ENCODE assay signal across 12 cellular contexts in the genomic region with DNA sequence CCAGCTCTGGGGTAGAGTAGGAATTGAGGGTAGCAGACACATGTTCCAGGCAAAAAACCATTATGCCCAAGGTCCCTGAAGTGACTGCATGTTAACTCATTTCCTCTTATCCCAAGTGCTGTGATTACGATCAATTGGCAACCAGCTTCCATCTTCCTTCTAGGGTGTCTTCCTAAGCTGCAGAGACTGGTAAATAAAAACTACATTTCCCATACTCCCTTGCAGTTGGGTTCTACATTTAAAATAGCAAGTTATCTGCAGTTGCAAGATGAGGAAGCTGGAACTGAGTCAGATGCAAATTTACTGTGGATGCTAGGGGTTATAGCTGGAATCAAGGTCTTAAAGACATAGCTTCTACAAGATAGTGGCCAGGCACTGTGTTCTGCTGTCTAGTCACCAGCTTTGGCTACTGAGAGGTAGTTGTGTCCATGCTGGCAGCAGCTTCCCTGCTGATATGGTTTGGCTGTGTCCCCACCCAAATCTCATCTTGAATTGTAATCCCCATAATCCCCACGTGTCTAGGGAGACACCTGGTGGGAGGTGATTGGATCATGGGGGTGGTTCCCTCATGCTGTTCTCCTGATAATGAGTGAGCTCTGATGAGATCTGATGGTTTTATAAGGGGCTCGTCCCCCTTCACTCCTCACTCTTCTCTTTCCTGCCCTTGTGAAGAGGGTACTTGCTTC. TPM values are rescaled to one million over a fixed set of nuclear protein-coding genes. Genes with fewer than 3 reads are reported as not detected.
DNase-seq lines count a peak whose midpoint lies in the region; ATAC-seq and TF ChIP-seq lines count a peak whose summit lies in the region.
"Had no signal": no experiment of that assay in that cellular context is flagged by ENCODE, and none has a peak within 500 bp of the region (broad histone marks: within the 10 kb centered on the region; RNA-seq: fewer than 3 reads in every experiment).

No MANE protein-coding gene starts in this region.

- H3K9me3 Mint-ChIP-seq in stimulated activated memory B cell treated with anti-CD40 and anti-IgM and Interleukin-4, amounts not matched to agents 10 μg/mL and 1 μg/mL and 100 μg/mL, for 72 hours = no peaks in the 10 kb centered on the region
- H3K9me3 Mint-ChIP-seq in activated T-cell treated with anti-CD3 and anti-CD28 coated beads, Interleukin-2, amount 50 U/mL, for 72 hours = no peaks in the 10 kb centered on the region

- TF ChIP-seq CTCF in mammary epithelial cell (conservative IDR thresholded peaks at IDR 0.05 in 1 of 2, IDR thresholded peaks at IDR 0.05 in 1 of 2; ENCODE audit: extremely low read depth in 1 of 2, insufficient read depth in 1 of 2, low read depth in 1 of 2, low read length in 2 of 2) (no peak), breast epithelium (IDR thresholded peaks at IDR 0.05) (no peak), epithelial cell of esophagus (IDR thresholded peaks at IDR 0.05; ENCODE audit: insufficient read depth, low read depth, low read length, missing control alignments) (no peak)

- no peak overlapping the region for H3K4me2 ChIP-seq in mammary epithelial cell (ENCODE audit: insufficient read depth, low read depth, low read length)

- CTCF ChIA-PET in mammary epithelial cell (lab: Charles Lee; ENCODE audit: low non-redundant PET) = interaction anchor here (0.6 kb wide), 1 partner anchor 338 kb away, joined by 3 read pairs; no protein-coding TSS in a partner anchor

- no peaks in the 10 kb centered on the region for H3K79me2 ChIP-seq in mammary epithelial cell (ENCODE audit: insufficient read depth, low read length)

- no TSS peak for BruUV-seq in mammary epithelial cell (replicated peaks; lab: Mats Ljungman, UMichigan)

- peaks cover 30% of the 10 kb centered on the region for H3K4me1 ChIP-seq in mammary epithelial cell (ENCODE audit: insufficient read depth, low read length)
- no peaks in the 10 kb centered on the region for H3K4me1 ChIP-seq in breast epithelium

- no peaks in the 10 kb centered on the region for H3K27me3 Mint-ChIP-seq in stimulated activated memory B cell treated with anti-CD40 and anti-IgM and Interleukin-4, amounts not matched to agents 10 μg/mL and 1 μg/mL and 100 μg/mL, for 72 hours
- H3K27me3 Mint-ChIP-seq in activated T-cell treated with anti-CD3 and anti-CD28 coated beads, Interleukin-2, amount 50 U/mL, for 72 hours (ENCODE audit: low read depth) = no peaks in the 10 kb centered on the region

- H3K27ac ChIP-seq in mammary epithelial cell (ENCODE audit: insufficient read depth, low read depth, low read length) (no peak overlapping the region), breast epithelium (no peak overlapping the region)

- H3K36me3 Mint-ChIP-seq in stimulated activated memory B cell treated with anti-CD40 and anti-IgM and Interleukin-4, amounts not matched to agents 10 μg/mL and 1 μg/mL and 100 μg/mL, for 72 hours = no peaks in the 10 kb centered on the region
- H3K36me3 Mint-ChIP-seq in activated T-cell treated with anti-CD3 and anti-CD28 coated beads, Interleukin-2, amount 50 U/mL, for 72 hours (ENCODE audit: insufficient read depth in 2 of 2) = no peaks in the 10 kb centered on the region

- H3K27ac Mint-ChIP-seq in stimulated activated memory B cell treated with anti-CD40 and anti-IgM and Interleukin-4, amounts not matched to agents 10 μg/mL and 1 μg/mL and 100 μg/mL, for 72 hours = no peak overlapping the region
- H3K27ac Mint-ChIP-seq in activated T-cell treated with anti-CD3 and anti-CD28 coated beads, Interleukin-2, amount 50 U/mL, for 72 hours = no peak overlapping the region

- H4K20me1 ChIP-seq in mammary epithelial cell (ENCODE audit: insufficient read depth, low read length) = no peaks in the 10 kb centered on the region

- H3K4me1 Mint-ChIP-seq in stimulated activated memory B cell treated with anti-CD40 and anti-IgM and Interleukin-4, amounts not matched to agents 10 μg/mL and 1 μg/mL and 100 μg/mL, for 72 hours = no peaks in the 10 kb centered on the region
- H3K4me1 Mint-ChIP-seq in activated T-cell treated with anti-CD3 and anti-CD28 coated beads, Interleukin-2, amount 50 U/mL, for 72 hours (ENCODE audit: low read depth) = no peaks in the 10 kb centered on the region

- no peak overlapping the region for H3K4me3 Mint-ChIP-seq in stimulated activated memory B cell treated with anti-CD40 and anti-IgM and Interleukin-4, amounts not matched to agents 10 μg/mL and 1 μg/mL and 100 μg/mL, for 72 hours
- H3K4me3 Mint-ChIP-seq in activated T-cell treated with anti-CD3 and anti-CD28 coated beads, Interleukin-2, amount 50 U/mL, for 72 hours = no peak overlapping the region

- H3K9me3 ChIP-seq in mammary epithelial cell (replicated peaks; ENCODE audit: insufficient read depth, low read length) (no peaks in the 10 kb centered on the region), breast epithelium (no peaks in the 10 kb centered on the region)

- no peak overlapping the region for H3K9ac ChIP-seq in mammary epithelial cell (ENCODE audit: insufficient read depth, low read length)

- TF ChIP-seq POLR2A in breast epithelium (IDR thresholded peaks at IDR 0.05) = no peak

- peak; percentile 5; the same call in 1 of the 3 replicates for ATAC-seq in SK-N-SH treated with all-trans-retinoic acid at 6 μM for 48 hours
- ATAC-seq in stimulated activated memory B cell treated with anti-CD40 and anti-IgM and Interleukin-4, amounts not matched to agents 10 μg/mL and 1 μg/mL and 100 μg/mL, for 72 hours = no peak
- no peak for ATAC-seq in activated T-cell treated with anti-CD3 and anti-CD28 coated beads, Interleukin-2, amount 50 U/mL, for 72 hours (replicated peaks in 1 of 2)
- no peak for ATAC-seq in GM18868 (IDR thresholded peaks at IDR 0.05; ENCODE audit: unreplicated experiment)

- H2AFZ ChIP-seq in mammary epithelial cell (ENCODE audit: low read depth, low read length) = peak overlapping the region; percentile 6

- intact Hi-C loops in mammary epithelial cell (cut with micrococcal nuclease) (loop anchor here (5.0 kb wide), 1 partner anchor 49 kb away; the partner anchor contains the start of gene FBN1), breast epithelium (cut with DNase I; ENCODE audit: low total_unique reads) (no loop called here)

- dilution Hi-C loops in mammary epithelial cell (cut with HindIII; ENCODE audit: low sequenced_read_pairs) = no loop called here

- H3K27me3 ChIP-seq in mammary epithelial cell (ENCODE audit: insufficient read depth, low read length) (no peaks in the 10 kb centered on the region), breast epithelium (no peaks in the 10 kb centered on the region)

- H3K4me3 ChIP-seq in mammary epithelial cell (replicated peaks in 1 of 3; ENCODE audit: insufficient read depth in 1 of 3, low read depth in 2 of 3, low read length in 3 of 3) (no peak overlapping the region), breast epithelium (no peak overlapping the region), epithelial cell of esophagus (ENCODE audit: low read length) (no peak overlapping the region)

- DNase-seq in mammary epithelial cell (no peak), breast epithelium (ENCODE audit: low spot score in 2 of 2) (no peak), epithelial cell of esophagus (ENCODE audit: low read depth) (peak; percentile 39), superior temporal gyrus (ENCODE audit: extremely low spot score) (no peak)
- DNase-seq in activated T-cell treated with anti-CD3 and anti-CD28 coated beads, Interleukin-2, amount 50 U/mL, for 72 hours = no peak
- DNase-seq: activated CD4-positive, CD25-positive, alpha-beta regulatory T cell treated with anti-CD3 and anti-CD28 coated beads, Interleukin-2, amount 50 U/mL, for 72 hours; activated T-cell treated with anti-CD3 and anti-CD28 coated beads, Interleukin-2, amount 50 U/mL, for 1 hour; GDM1; GOT3 had no signal

- in situ Hi-C loops in mammary epithelial cell (cut with MboI; ENCODE audit: low sequenced_read_pairs in 2 of 2) = no loop called here

- H3K36me3 ChIP-seq in mammary epithelial cell (ENCODE audit: insufficient read depth, low read length) (no peaks in the 10 kb centered on the region), breast epithelium (no peaks in the 10 kb centered on the region)

- WGBS in mammary epithelial cell (ENCODE audit: low coverage, missing lambda C conversion rate) = 55% methylated on average over 3 of the region's 3 CpGs

TF ChIP-seq in SK-N-SH treated with all-trans-retinoic acid at 6 μM for 48 hours, 23 proteins besides CTCF, POLR2A, EP300 and RAD21 (continues in another document):
- TF ChIP-seq SNAI2 (CRISPR knock-in tag; IDR thresholded peaks at IDR 0.05) = no peak
- TF ChIP-seq ZFP30 (CRISPR knock-in tag; IDR thresholded peaks at IDR 0.05) = no peak
- TF ChIP-seq ESRRG (CRISPR knock-in tag; IDR thresholded peaks at IDR 0.05) = no peak
- TF ChIP-seq ISL1 (CRISPR knock-in tag; IDR thresholded peaks at IDR 0.05) = no peak
- no peak for TF ChIP-seq RARB (CRISPR knock-in tag; IDR thresholded peaks at IDR 0.05)
- no peak for TF ChIP-seq BACH2 (CRISPR knock-in tag; IDR thresholded peaks at IDR 0.05; ENCODE audit: borderline replicate concordance)
- no peak for TF ChIP-seq ZNF70 (CRISPR knock-in tag; IDR thresholded peaks at IDR 0.05)
- TF ChIP-seq, protein P1, sequence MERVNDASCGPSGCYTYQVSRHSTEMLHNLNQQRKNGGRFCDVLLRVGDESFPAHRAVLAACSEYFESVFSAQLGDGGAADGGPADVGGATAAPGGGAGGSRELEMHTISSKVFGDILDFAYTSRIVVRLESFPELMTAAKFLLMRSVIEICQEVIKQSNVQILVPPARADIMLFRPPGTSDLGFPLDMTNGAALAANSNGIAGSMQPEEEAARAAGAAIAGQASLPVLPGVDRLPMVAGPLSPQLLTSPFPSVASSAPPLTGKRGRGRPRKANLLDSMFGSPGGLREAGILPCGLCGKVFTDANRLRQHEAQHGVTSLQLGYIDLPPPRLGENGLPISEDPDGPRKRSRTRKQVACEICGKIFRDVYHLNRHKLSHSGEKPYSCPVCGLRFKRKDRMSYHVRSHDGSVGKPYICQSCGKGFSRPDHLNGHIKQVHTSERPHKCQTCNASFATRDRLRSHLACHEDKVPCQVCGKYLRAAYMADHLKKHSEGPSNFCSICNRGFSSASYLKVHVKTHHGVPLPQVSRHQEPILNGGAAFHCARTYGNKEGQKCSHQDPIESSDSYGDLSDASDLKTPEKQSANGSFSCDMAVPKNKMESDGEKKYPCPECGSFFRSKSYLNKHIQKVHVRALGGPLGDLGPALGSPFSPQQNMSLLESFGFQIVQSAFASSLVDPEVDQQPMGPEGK (CRISPR knock-in tag; IDR thresholded peaks at IDR 0.05; ENCODE audit: borderline replicate concordance) = no peak
- no peak for TF ChIP-seq TCF4 (CRISPR knock-in tag; IDR thresholded peaks at IDR 0.05; ENCODE audit: borderline replicate concordance)
- TF ChIP-seq ZNF8 (CRISPR knock-in tag; IDR thresholded peaks at IDR 0.05) = no peak

RNA-seq across cellular contexts. Expression of gene FBN1, which starts 51.3 kb away (rescaled TPM):
- total RNA-seq in mammary epithelial cell (10 to 100 TPM; 14.0 to 26.7 TPM), breast epithelium (100 to 1,000 TPM in 1 of 3 donors, 10 to 100 TPM in 2; 38.5 to 210 (median 83.2) TPM)
- polyA plus RNA-seq in mammary epithelial cell = 3.6 TPM
- 5.9 TPM for polyA minus RNA-seq in mammary epithelial cell
- under 1 TPM; 0.50 to 0.79 TPM for total RNA-seq in activated T-cell treated with anti-CD3 and anti-CD28 coated beads, Interleukin-2, amount 50 U/mL, for 72 hours

Comparison
In these comparisons a context has a peak if more than half of its experiments do, and no peak if none do; other contexts are left out.
1. RNA of gene FBN1, which starts 51.3 kb away (total RNA-seq): 38.5 to 210 TPM in breast epithelium and 14.0 to 26.7 TPM in mammary epithelial cell; 0.50 to 0.79 TPM in activated T-cell treated with anti-CD3 and anti-CD28 coated beads, Interleukin-2, amount 50 U/mL, for 72 hours; every median in the first group is over 4 times any median in the second.